In the genomic region with DNA sequence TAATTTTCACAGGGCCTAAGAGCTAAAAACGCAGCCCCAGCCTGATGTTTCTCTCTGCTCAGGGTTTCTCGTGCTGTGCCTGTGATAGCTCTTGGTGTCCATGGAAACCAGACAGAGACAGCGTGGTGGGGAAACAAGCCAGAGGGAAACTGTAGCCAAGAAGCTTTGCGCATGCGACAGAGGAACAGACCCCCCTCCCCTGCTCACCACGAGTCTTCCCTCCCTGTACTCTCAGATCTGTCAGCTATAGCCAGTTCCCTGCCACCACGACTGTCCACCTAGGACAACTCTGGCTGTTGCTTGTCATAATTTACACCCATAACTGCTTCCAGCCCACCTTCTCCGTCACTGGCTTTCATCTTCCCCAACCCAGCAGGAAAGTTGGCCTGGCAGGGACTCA, we compare ENCODE assay signal across 1 cellular context.
TF ChIP-seq lines count a peak whose summit lies in the region.

No MANE protein-coding gene starts in this region.

TF ChIP-seq in H1, 55 proteins besides CTCF, POLR2A, EP300 and RAD21 (continued from another document):
- TF ChIP-seq JUN (IDR thresholded peaks at IDR 0.05; ENCODE audit: low read depth, low read length) (no peak), CBX8 (IDR thresholded peaks at IDR 0.05; ENCODE audit: borderline replicate concordance, low read depth, low read length) (no peak), BACH1 (IDR thresholded peaks at IDR 0.05; ENCODE audit: low read length) (no peak), JUND (IDR thresholded peaks at IDR 0.05; ENCODE audit: low read length) (no peak)
- TF ChIP-seq, protein P1, sequence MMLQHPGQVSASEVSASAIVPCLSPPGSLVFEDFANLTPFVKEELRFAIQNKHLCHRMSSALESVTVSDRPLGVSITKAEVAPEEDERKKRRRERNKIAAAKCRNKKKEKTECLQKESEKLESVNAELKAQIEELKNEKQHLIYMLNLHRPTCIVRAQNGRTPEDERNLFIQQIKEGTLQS (IDR thresholded peaks at IDR 0.05; ENCODE audit: insufficient read depth, low read depth, low read length), result no peak
